1 cellular context compared by ENCODE assay signal in the genomic region with DNA sequence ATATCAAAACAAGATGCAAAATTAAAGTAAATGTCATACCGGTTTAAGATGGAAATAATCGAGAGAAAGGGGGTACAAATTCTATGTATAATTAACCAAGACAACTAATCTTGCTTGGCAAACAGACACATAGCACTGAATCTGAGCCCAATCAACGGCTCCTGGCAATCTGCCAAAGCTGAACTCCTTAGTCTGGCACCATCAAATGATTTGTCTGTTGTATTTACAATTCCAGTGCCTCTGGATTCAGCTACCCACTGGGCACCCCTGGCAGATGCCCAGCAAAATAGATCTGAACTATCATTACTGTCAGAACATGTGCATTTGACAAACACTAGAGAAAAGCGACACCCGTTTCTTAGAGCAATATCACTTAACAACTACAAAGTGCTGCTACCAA.
TF ChIP-seq lines count a peak whose summit lies in the region.

No MANE protein-coding gene starts in this region.

TF ChIP-seq in HEK293, 187 proteins besides CTCF, POLR2A, EP300 and RAD21 (continued from another document):
- peak; percentile 45; the same call in 1 of the 2 replicates for TF ChIP-seq IKZF3 (tag by site-specific recombination; IDR thresholded peaks at IDR 0.05)
